In the genomic region with DNA sequence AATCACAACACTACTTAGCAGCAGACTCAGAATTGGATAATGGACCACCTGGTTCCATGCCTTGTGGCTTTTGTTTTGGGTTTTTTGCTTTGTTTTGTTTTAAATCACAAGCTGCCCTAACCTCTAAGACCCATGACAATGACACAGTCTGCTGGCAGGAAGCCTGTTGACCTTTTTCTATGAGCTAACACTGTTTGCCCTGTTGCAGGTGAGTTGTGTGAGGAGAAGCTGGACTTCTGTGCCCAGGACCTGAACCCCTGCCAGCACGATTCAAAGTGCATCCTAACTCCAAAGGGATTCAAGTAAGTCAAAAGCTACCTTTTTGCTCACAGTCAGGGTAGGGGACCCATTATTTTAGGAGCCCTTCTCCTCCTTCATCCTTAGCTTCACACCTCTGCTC, we compare ENCODE assay signal across 20 cellular contexts.
"Had no signal": no experiment of that assay in that cellular context is flagged by ENCODE, and none has a peak within 500 bp of the region (broad histone marks: within the 10 kb centered on the region; RNA-seq: fewer than 3 reads in every experiment).

No MANE protein-coding gene starts in this region.

- H3K9ac ChIP-seq: parathyroid adenoma had no signal

- ATAC-seq: gastrocnemius medialis; heart left ventricle; left ventricle myocardium superior; naive thymus-derived CD8-positive, alpha-beta T cell; stimulated activated naive B cell treated with anti-CD40 and anti-IgM and Interleukin-4, amounts not matched to agents 10 μg/mL and 1 μg/mL and 100 μg/mL, for 72 hours had no signal

- H3K27me3 ChIP-seq: gastrocnemius medialis, heart left ventricle, neutrophil, transverse colon, vagina had no signal

- DNase-seq: activated CD4-positive, alpha-beta T cell treated with anti-CD3 and anti-CD28 coated beads, Interleukin-2, amount 10 ng/mL, durations not matched to agents 7 days and 5 days; activated CD4-positive, CD25-positive, alpha-beta regulatory T cell; activated CD8-positive, alpha-beta memory T cell treated with anti-CD3 and anti-CD28 coated beads for 24 hours; activated naive CD4-positive, alpha-beta T cell; activated naive CD8-positive, alpha-beta T cell treated with anti-CD3 and anti-CD28 coated beads, Interleukin-2, amount 10 ng/mL, durations not matched to agents 7 days and 5 days; cerebellar nuclear complex; gastrocnemius medialis; heart left ventricle; left ventricle myocardium superior; mesenchymal stem cell; naive thymus-derived CD8-positive, alpha-beta T cell; stimulated activated CD4-positive, alpha-beta T cell treated with anti-CD3 and anti-CD28 coated beads, Interleukin-15, amount 100 ng/mL, for 24 hours; stimulated activated CD4-positive, alpha-beta T cell treated with anti-CD3 and anti-CD28 coated beads, Interleukin-4, amount 100 ng/mL, for 1 hour; stimulated activated naive B cell treated with anti-CD40 and anti-IgM and Interleukin-4, amounts not matched to agents 10 μg/mL and 1 μg/mL and 100 μg/mL, for 72 hours; substantia nigra; transverse colon had no signal

- H3K27me3 Mint-ChIP-seq: activated CD4-positive, alpha-beta T cell treated with anti-CD3 and anti-CD28 coated beads, Interleukin-2, amount 10 ng/mL, durations not matched to agents 7 days and 5 days; activated naive CD8-positive, alpha-beta T cell treated with anti-CD3 and anti-CD28 coated beads, Interleukin-2, amount 10 ng/mL, durations not matched to agents 7 days and 5 days; dendritic cell treated with granulocyte-macrophage colony-stimulating factor and Interleukin-4, amounts not matched to agents 40 ng/mL and 50 ng/mL, for 4 days; stimulated activated naive B cell treated with anti-CD40 and anti-IgM and Interleukin-4, amounts not matched to agents 10 μg/mL and 1 μg/mL and 100 μg/mL, for 72 hours had no signal

- H2AFZ ChIP-seq: parathyroid adenoma had no signal

- H3K4me3 Mint-ChIP-seq: activated CD4-positive, alpha-beta T cell treated with anti-CD3 and anti-CD28 coated beads, Interleukin-2, amount 10 ng/mL, durations not matched to agents 7 days and 5 days; activated naive CD8-positive, alpha-beta T cell treated with anti-CD3 and anti-CD28 coated beads, Interleukin-2, amount 10 ng/mL, durations not matched to agents 7 days and 5 days; dendritic cell treated with granulocyte-macrophage colony-stimulating factor and Interleukin-4, amounts not matched to agents 40 ng/mL and 50 ng/mL, for 4 days; naive thymus-derived CD8-positive, alpha-beta T cell; stimulated activated naive B cell treated with anti-CD40 and anti-IgM and Interleukin-4, amounts not matched to agents 10 μg/mL and 1 μg/mL and 100 μg/mL, for 72 hours had no signal

- H3K36me3 Mint-ChIP-seq: activated naive CD8-positive, alpha-beta T cell treated with anti-CD3 and anti-CD28 coated beads, Interleukin-2, amount 10 ng/mL, durations not matched to agents 7 days and 5 days; naive thymus-derived CD8-positive, alpha-beta T cell; stimulated activated naive B cell treated with anti-CD40 and anti-IgM and Interleukin-4, amounts not matched to agents 10 μg/mL and 1 μg/mL and 100 μg/mL, for 72 hours had no signal

- H3K4me1 Mint-ChIP-seq: activated CD4-positive, alpha-beta T cell treated with anti-CD3 and anti-CD28 coated beads, Interleukin-2, amount 10 ng/mL, durations not matched to agents 7 days and 5 days; activated naive CD8-positive, alpha-beta T cell treated with anti-CD3 and anti-CD28 coated beads, Interleukin-2, amount 10 ng/mL, durations not matched to agents 7 days and 5 days; naive thymus-derived CD8-positive, alpha-beta T cell; stimulated activated naive B cell treated with anti-CD40 and anti-IgM and Interleukin-4, amounts not matched to agents 10 μg/mL and 1 μg/mL and 100 μg/mL, for 72 hours had no signal

- H3K27ac Mint-ChIP-seq: activated CD4-positive, alpha-beta T cell treated with anti-CD3 and anti-CD28 coated beads, Interleukin-2, amount 10 ng/mL, durations not matched to agents 7 days and 5 days; activated naive CD8-positive, alpha-beta T cell treated with anti-CD3 and anti-CD28 coated beads, Interleukin-2, amount 10 ng/mL, durations not matched to agents 7 days and 5 days; dendritic cell treated with granulocyte-macrophage colony-stimulating factor and Interleukin-4, amounts not matched to agents 40 ng/mL and 50 ng/mL, for 4 days; naive thymus-derived CD8-positive, alpha-beta T cell; stimulated activated naive B cell treated with anti-CD40 and anti-IgM and Interleukin-4, amounts not matched to agents 10 μg/mL and 1 μg/mL and 100 μg/mL, for 72 hours had no signal

- H3K27ac ChIP-seq: gastrocnemius medialis, heart left ventricle, neutrophil, parathyroid adenoma, transverse colon, vagina had no signal

- H3K79me2 ChIP-seq: parathyroid adenoma had no signal

- H3K4me3 ChIP-seq: gastrocnemius medialis, heart left ventricle, transverse colon, vagina had no signal

- H3K9me3 Mint-ChIP-seq: activated CD4-positive, alpha-beta T cell treated with anti-CD3 and anti-CD28 coated beads, Interleukin-2, amount 10 ng/mL, durations not matched to agents 7 days and 5 days; activated naive CD8-positive, alpha-beta T cell treated with anti-CD3 and anti-CD28 coated beads, Interleukin-2, amount 10 ng/mL, durations not matched to agents 7 days and 5 days; dendritic cell treated with granulocyte-macrophage colony-stimulating factor and Interleukin-4, amounts not matched to agents 40 ng/mL and 50 ng/mL, for 4 days; naive thymus-derived CD8-positive, alpha-beta T cell; stimulated activated naive B cell treated with anti-CD40 and anti-IgM and Interleukin-4, amounts not matched to agents 10 μg/mL and 1 μg/mL and 100 μg/mL, for 72 hours had no signal

- H3K9me3 ChIP-seq: gastrocnemius medialis, heart left ventricle, neutrophil, transverse colon, vagina had no signal

- H3K4me1 ChIP-seq: gastrocnemius medialis, heart left ventricle, parathyroid adenoma, vagina had no signal

- H3K36me3 ChIP-seq: gastrocnemius medialis, neutrophil, transverse colon, vagina had no signal
